ENCODE assay signal across 8 cellular contexts in the genomic region with DNA sequence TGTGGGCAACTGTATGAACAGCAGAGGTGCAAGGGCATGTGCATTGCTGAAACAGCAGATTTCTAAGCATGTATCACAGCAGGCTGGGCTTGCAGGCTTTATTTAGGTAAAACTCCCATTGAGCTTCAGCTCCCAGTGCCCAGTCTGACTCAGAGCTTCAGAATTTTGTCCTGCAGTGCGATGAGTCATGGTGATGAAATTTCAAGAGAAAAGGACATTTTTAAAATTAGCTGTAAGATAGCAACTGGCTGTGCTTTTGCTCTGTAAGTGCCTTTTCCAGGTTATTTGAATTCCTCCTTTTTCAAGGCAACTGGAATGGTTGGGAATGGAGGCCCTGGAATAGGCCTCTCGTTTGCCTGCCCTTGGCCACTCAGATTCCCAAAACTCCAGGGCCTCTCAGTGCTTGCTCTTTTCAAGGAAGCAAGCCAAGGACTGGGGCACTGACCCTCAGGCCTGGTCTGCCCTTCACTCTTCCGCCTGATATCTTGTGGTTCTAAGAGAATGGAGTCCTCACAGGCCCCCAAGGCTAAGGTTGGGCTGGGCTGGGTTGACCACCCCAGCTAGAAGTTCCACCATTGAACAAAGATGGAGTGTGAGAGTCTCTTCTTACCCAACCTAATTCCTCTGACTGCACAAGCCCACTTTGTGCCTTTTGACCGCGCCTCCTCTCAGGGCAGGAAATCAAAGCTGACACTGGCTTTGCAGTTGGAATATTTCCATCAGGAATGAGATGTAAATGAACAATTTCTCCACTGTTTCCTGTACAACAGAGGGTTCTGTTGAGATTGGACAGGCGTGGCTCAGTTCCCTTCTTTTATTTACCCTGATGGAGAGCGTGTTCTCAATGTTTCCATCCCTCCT. TPM values are rescaled to one million over a fixed set of nuclear protein-coding genes. Genes with fewer than 3 reads are reported as not detected.
DNase-seq lines count a peak whose midpoint lies in the region; ATAC-seq and TF ChIP-seq lines count a peak whose summit lies in the region.

No MANE protein-coding gene starts in this region.

- H3K4me3 Mint-ChIP-seq in activated T-helper 17 cell treated with anti-CD3 and anti-CD28 coated beads, Interleukin-2, amount 50 U/mL, for 72 hours = no peak overlapping the region

- no peaks in the 10 kb centered on the region for H3K9me3 ChIP-seq in psoas muscle

- ATAC-seq in activated T-helper 17 cell treated with anti-CD3 and anti-CD28 coated beads, Interleukin-2, amount 50 U/mL, for 72 hours (replicated peaks) = peak; percentile 40
- peak; percentile 85 to 87 for ATAC-seq in left cardiac atrium
- ATAC-seq in psoas muscle = peak; percentile 42 to 57 (median 51)

- WGBS in psoas muscle, 3 donors = 54 to 67% (median 59%) methylated on average over 7 of the region's 7 CpGs

- H3K27ac ChIP-seq in psoas muscle = peak overlapping the region; percentile 75

- peak; percentile 94 for DNase-seq in ACHN
- DNase-seq in HK-2 (ENCODE audit: unreplicated experiment) = peak; percentile 69
- DNase-seq in left cardiac atrium = peak; percentile 65
- DNase-seq in psoas muscle = peak; percentile 26 to 52
- no peak for DNase-seq in activated effector memory CD4-positive, alpha-beta T cell treated with Interleukin-2 at 50 U/mL for 16 hours
- no peak for DNase-seq in NCI-H2029 (lab: John Stamatoyannopoulos, UW)
- no peak for DNase-seq in cerebellar nuclear complex (lab: John Stamatoyannopoulos, UW)

- H3K4me3 ChIP-seq in psoas muscle = no peak overlapping the region

- H3K27me3 ChIP-seq in psoas muscle (ENCODE audit: insufficient read depth in 3 of 3, low read length in 2 of 3) = no peaks in the 10 kb centered on the region

- no peak for TF ChIP-seq CTCF in psoas muscle (IDR thresholded peaks at IDR 0.05)

- no peaks in the 10 kb centered on the region for H3K36me3 ChIP-seq in psoas muscle (ENCODE audit: insufficient read depth in 1 of 2, low read depth in 1 of 2)

- no peaks in the 10 kb centered on the region for H3K27me3 Mint-ChIP-seq in activated T-helper 17 cell treated with anti-CD3 and anti-CD28 coated beads, Interleukin-2, amount 50 U/mL, for 72 hours

- H3K4me1 Mint-ChIP-seq in activated T-helper 17 cell treated with anti-CD3 and anti-CD28 coated beads, Interleukin-2, amount 50 U/mL, for 72 hours = peaks cover 19% of the 10 kb centered on the region

- H3K9me3 Mint-ChIP-seq in activated T-helper 17 cell treated with anti-CD3 and anti-CD28 coated beads, Interleukin-2, amount 50 U/mL, for 72 hours = no peaks in the 10 kb centered on the region

- intact Hi-C loops in left cardiac atrium (cut with DNase I) (no loop called here), psoas muscle (cut with DNase I) (loop anchor here in 1 of 2 donors (5.0 kb wide), 1 partner anchor 69 kb away; a partner anchor contains a TSS)

- in situ Hi-C loops in ACHN (cut with HindIII; ENCODE audit: low pct_ligation_motif_present, low pct_unique_long_range_greater_than_20kb, low sequenced_read_pairs) = no loop called here

- H3K27ac Mint-ChIP-seq in activated T-helper 17 cell treated with anti-CD3 and anti-CD28 coated beads, Interleukin-2, amount 50 U/mL, for 72 hours = no peak overlapping the region

- H3K4me1 ChIP-seq in psoas muscle = peaks cover 31% of the 10 kb centered on the region

- H3K36me3 Mint-ChIP-seq in activated T-helper 17 cell treated with anti-CD3 and anti-CD28 coated beads, Interleukin-2, amount 50 U/mL, for 72 hours (ENCODE audit: low read depth) = no peaks in the 10 kb centered on the region

RNA-seq across cellular contexts. Expression of a gene that starts 59.5 kb away (rescaled TPM):
- total RNA-seq in activated T-helper 17 cell treated with anti-CD3 and anti-CD28 coated beads, Interleukin-2, amount 50 U/mL, for 72 hours = under 1 TPM; 0.16 to 0.91 TPM
- total RNA-seq in left cardiac atrium (10 to 100 TPM; 12.9 to 63.4 TPM), psoas muscle (10 to 100 TPM in 3 of 4 donors, 1 to 10 TPM in 1; 2.3 to 17.8 (median 15.7) TPM)
- 1 to 10 TPM; 3.9 to 4.4 (median 4.0) TPM for polyA plus RNA-seq in psoas muscle

Comparison
In these comparisons a context has a peak if more than half of its experiments do, and no peak if none do; other contexts are left out.
1. DNase-seq: peak in ACHN (single experiment), HK-2 (single experiment), left cardiac atrium (single experiment) and psoas muscle (2 of 2); none in activated effector memory CD4-positive, alpha-beta T cell treated with Interleukin-2 at 50 U/mL for 16 hours (single experiment), NCI-H2029 (single experiment) and cerebellar nuclear complex (0 of 2).
2. Peak in every context shown above with its lines, with median percentiles within 50 percentile points of each other: ATAC-seq.